In the genomic region with DNA sequence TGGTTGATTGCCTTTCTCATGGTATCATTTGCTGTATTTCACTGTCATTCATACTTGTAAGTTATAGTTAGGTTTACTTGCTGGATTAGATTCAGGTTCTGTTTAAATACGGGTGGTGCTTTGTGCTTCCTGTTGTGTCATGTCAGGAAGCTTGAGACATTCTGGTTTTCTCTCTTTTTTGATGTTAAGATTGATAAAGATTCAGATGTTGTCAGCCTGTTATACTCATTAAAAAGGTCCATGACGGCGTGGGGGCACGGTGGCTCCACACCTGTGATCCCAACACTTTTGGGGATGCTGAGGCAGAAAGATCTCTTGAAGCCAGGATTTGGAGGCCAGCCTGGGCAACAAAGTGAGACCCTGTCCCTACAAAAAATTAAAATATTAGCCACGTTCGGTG, we compare ENCODE assay signal across 1 cellular context.
TF ChIP-seq lines count a peak whose summit lies in the region.

No MANE protein-coding gene starts in this region.

TF ChIP-seq in IMR-90, 13 proteins besides CTCF, POLR2A, EP300 and RAD21 (continued from another document):
- TF ChIP-seq, protein P1, sequence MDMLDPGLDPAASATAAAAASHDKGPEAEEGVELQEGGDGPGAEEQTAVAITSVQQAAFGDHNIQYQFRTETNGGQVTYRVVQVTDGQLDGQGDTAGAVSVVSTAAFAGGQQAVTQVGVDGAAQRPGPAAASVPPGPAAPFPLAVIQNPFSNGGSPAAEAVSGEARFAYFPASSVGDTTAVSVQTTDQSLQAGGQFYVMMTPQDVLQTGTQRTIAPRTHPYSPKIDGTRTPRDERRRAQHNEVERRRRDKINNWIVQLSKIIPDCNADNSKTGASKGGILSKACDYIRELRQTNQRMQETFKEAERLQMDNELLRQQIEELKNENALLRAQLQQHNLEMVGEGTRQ (IDR thresholded peaks at IDR 0.05; ENCODE audit: low read depth, low read length), result no peak
